In the genomic region with DNA sequence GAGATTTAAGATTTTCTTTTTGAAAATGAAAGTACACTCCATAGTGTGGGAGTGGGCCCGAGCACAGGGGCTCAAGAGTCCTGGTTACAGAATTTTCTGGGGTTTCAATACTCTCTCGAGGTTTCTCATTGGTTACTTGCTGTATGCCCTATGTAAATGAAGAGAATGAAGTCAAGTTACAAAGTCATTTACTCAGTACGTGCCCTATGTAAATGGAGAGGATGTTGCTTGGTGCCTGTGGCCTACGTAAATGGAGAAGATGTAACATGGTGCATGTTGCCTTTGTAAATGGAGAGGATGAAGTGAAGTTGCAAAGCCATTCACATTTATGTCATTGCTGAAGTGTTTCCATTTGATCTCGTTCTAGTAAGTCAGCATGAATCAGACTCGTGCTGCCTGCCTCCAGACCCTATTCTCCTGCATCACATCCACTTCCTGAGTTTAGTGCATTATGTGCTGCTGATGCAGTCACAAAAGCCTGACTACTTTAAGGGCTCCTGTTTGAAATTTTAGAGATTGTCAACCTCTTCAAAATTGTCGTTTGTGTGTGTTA, we compare ENCODE assay signal across 1 cellular context.
TF ChIP-seq lines count a peak whose summit lies in the region.

No MANE protein-coding gene starts in this region.

TF ChIP-seq in HepG2, 621 proteins besides CTCF, POLR2A, EP300 and RAD21 (continued from another document):
- TF ChIP-seq, protein P1, sequence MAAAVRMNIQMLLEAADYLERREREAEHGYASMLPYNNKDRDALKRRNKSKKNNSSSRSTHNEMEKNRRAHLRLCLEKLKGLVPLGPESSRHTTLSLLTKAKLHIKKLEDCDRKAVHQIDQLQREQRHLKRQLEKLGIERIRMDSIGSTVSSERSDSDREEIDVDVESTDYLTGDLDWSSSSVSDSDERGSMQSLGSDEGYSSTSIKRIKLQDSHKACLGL (CRISPR knock-in tag; IDR thresholded peaks at IDR 0.05), result no peak
- TF ChIP-seq ZMAT3 (CRISPR knock-in tag; conservative IDR thresholded peaks at IDR 0.05) (no peak), GABPA (IDR thresholded peaks at IDR 0.05; ENCODE audit: low read depth, low read length) (no peak), GABPA (CRISPR knock-in tag; IDR thresholded peaks at IDR 0.05; ENCODE audit: low read depth) (no peak), NFYC (CRISPR knock-in tag; IDR thresholded peaks at IDR 0.05) (no peak), REL (CRISPR knock-in tag; conservative IDR thresholded peaks at IDR 0.05) (no peak), GABPB1 (CRISPR knock-in tag; IDR thresholded peaks at IDR 0.05) (no peak)
- TF ChIP-seq, protein P2, sequence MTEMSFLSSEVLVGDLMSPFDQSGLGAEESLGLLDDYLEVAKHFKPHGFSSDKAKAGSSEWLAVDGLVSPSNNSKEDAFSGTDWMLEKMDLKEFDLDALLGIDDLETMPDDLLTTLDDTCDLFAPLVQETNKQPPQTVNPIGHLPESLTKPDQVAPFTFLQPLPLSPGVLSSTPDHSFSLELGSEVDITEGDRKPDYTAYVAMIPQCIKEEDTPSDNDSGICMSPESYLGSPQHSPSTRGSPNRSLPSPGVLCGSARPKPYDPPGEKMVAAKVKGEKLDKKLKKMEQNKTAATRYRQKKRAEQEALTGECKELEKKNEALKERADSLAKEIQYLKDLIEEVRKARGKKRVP (CRISPR knock-in tag; IDR thresholded peaks at IDR 0.05), result no peak
